In genomic region chr1:161766102-161766981, GRCh38 we compare ENCODE assay signal across 8 cellular contexts.
A peak's percentile ranks its signal among the peaks of the same experiment; 100 is the strongest.
DNase-seq lines count a peak whose midpoint lies in the region; ATAC-seq and TF ChIP-seq lines count a peak whose summit lies in the region.

TSS of gene ATF6 (plus strand) at chr1:161766320. CDS start at chr1:161766361, 41 bp downstream.

- TF ChIP-seq CTCF in GM13977 (IDR thresholded peaks at IDR 0.05; ENCODE audit: extremely low read depth, insufficient read depth, missing control alignments) = no peak
- no peak for TF ChIP-seq CTCF in retinal pigment epithelial cell (conservative IDR thresholded peaks at IDR 0.05; ENCODE audit: low read depth, low read length)

- peak within 1 kb of the TSS; percentile 99 for H3K4me3 ChIP-seq in retinal pigment epithelial cell (ENCODE audit: low read length)

- in situ Hi-C loops in GM13977 (cut with MboI; ENCODE audit: low pct_unique_long_range_greater_than_20kb, low sequenced_read_pairs, unreplicated experiment) = no loop called here

- ATAC-seq in HG02970 (IDR thresholded peaks at IDR 0.05; ENCODE audit: low FRiP score, unreplicated experiment) = peak; percentile 62

- DNase-seq in GM13977 (ENCODE audit: low spot score) (peak; percentile 71), NCI-H2029 (lab: John Stamatoyannopoulos, UW) (peak; percentile 82), T-helper 9 cell (peak; percentile 61), astrocyte of the hippocampus (ENCODE audit: low read depth, low spot score) (peak; percentile 95), hippocampal formation (lab: John Stamatoyannopoulos, UW) (peak; percentile 84 to 86), retinal pigment epithelial cell (ENCODE audit: low read depth) (peak; percentile 80), cortex of kidney (lab: John Stamatoyannopoulos, UW) (no peak)
